ENCODE assay signal across 8 cellular contexts in genomic region chrX:12949205-12949926, GRCh38. TPM values are rescaled to one million over a fixed set of nuclear protein-coding genes. Genes with fewer than 3 reads are reported as not detected.
DNase-seq lines count a peak whose midpoint lies in the region; ATAC-seq, FAIRE-seq and TF ChIP-seq lines count a peak whose summit lies in the region.

No MANE protein-coding gene starts in this region.

- H2AFZ ChIP-seq in GM23248: peak overlapping the region; percentile 71

- H3K36me3 ChIP-seq in GM23248 (ENCODE audit: low read depth) (no peaks in the 10 kb centered on the region), mucosa of rectum (ENCODE audit: control insufficient read depth in 2 of 2, insufficient read depth in 2 of 2, low read length in 2 of 2) (no peaks in the 10 kb centered on the region), ovary (no peaks in the 10 kb centered on the region)

- H3K9ac ChIP-seq in GM23248: peak overlapping the region; percentile 85
- peak overlapping the region; percentile 35 to 60 for H3K9ac ChIP-seq in mucosa of rectum (ENCODE audit: low read depth in 1 of 2, low read length in 2 of 2)

- ATAC-seq in A549 (no peak), HG03045 (IDR thresholded peaks at IDR 0.05; ENCODE audit: unreplicated experiment) (no peak)

- CTCF ChIA-PET in A549 (lab: Yijun Ruan, JAX): interaction anchor here (0.8 to 7.2 kb wide), 6 partner anchors 11 to 697 kb away, joined by 3 to 110 read pairs (median 6); no protein-coding TSS in a partner anchor

- peaks cover 17% of the 10 kb centered on the region; the same call in 1 of the 2 replicates for H3F3A ChIP-seq in GM23248 (ENCODE audit: insufficient read depth)

- no peaks in the 10 kb centered on the region for H3K27me3 ChIP-seq in GM23248 (replicated peaks; ENCODE audit: insufficient read depth)
- no peaks in the 10 kb centered on the region for H3K27me3 ChIP-seq in mucosa of rectum (ENCODE audit: control insufficient read depth in 2 of 2, insufficient read depth in 2 of 2, low read length in 2 of 2)
- no peaks in the 10 kb centered on the region for H3K27me3 ChIP-seq in ovary

- H3K9me3 ChIP-seq in A549: no peaks in the 10 kb centered on the region
- no peaks in the 10 kb centered on the region for H3K9me3 ChIP-seq in GM23248 (ENCODE audit: low read depth)
- H3K9me3 ChIP-seq in mucosa of rectum (ENCODE audit: control insufficient read depth in 2 of 2, low read length in 2 of 2): no peaks in the 10 kb centered on the region
- H3K9me3 ChIP-seq in ovary: no peaks in the 10 kb centered on the region

- TF ChIP-seq CTCF in A549 (IDR thresholded peaks at IDR 0.05): no peak
- TF ChIP-seq CTCF in ovary (IDR thresholded peaks at IDR 0.05): no peak

- in situ Hi-C loops in GM23248 (cut with MboI): no loop called here

- H3K4me2 ChIP-seq in A549: no peak overlapping the region
- peak overlapping the region; percentile 65 for H3K4me2 ChIP-seq in GM23248 (ENCODE audit: unreplicated experiment)

- no peak for TF ChIP-seq RAD21 in A549 (conservative IDR thresholded peaks at IDR 0.05 in 1 of 2, IDR thresholded peaks at IDR 0.05 in 1 of 2)

- no peaks in the 10 kb centered on the region for H3K79me2 ChIP-seq in GM23248 (ENCODE audit: insufficient read depth)

- H3K9me2 ChIP-seq in GM23248 (ENCODE audit: insufficient read depth): no peaks in the 10 kb centered on the region

- POLR2A ChIA-PET in A549 (lab: Yijun Ruan, JAX): interaction anchor here (2.1 kb wide), 1 partner anchor 26 kb away, joined by 14 read pairs; the partner anchor contains the start of gene TMSB4X

- intact Hi-C loops in ovary (cut with DNase I): loop anchor here in 1 of 4 donors (5.0 kb wide), 1 partner anchor 538 kb away; no protein-coding TSS in a partner anchor

- FAIRE-seq in A549 (lab: Jason Lieb, UNC): no peak

- no peak for DNase-seq in A549 (ENCODE audit: low read depth in 1 of 2, low spot score in 1 of 2)
- DNase-seq in GM23248: peak; percentile 52
- DNase-seq in astrocyte of the hippocampus (ENCODE audit: low read depth, low spot score): peak; percentile 46
- no peak for DNase-seq in ovary
- DNase-seq in activated gamma-delta T cell treated with Interleukin-2 at 50 U/mL for 16 hours: no peak
- no peak for DNase-seq in NCI-H446 treated with DMSO at 0.1 percent for 48 hours (lab: John Stamatoyannopoulos, UW)

- WGBS in A549 (ENCODE audit: missing lambda C conversion rate): 82% methylated on average over 5 of the region's 5 CpGs
- 45 to 47% methylated on average over 5 of the region's 5 CpGs for WGBS in GM23248 (ENCODE audit: low coverage in 1 of 2, low lambda C conversion rate in 2 of 2, missing lambda C conversion rate in 2 of 2), 2 experiments
- 45 to 49% (median 47%) methylated on average over 5 of the region's 5 CpGs for WGBS in ovary, 3 donors

- H4K20me1 ChIP-seq in GM23248 (ENCODE audit: insufficient read depth): no peaks in the 10 kb centered on the region

- TF ChIP-seq POLR2A in A549 (IDR thresholded peaks at IDR 0.05; ENCODE audit: low read length): no peak
- TF ChIP-seq POLR2A in ovary (IDR thresholded peaks at IDR 0.05): no peak

- peaks cover 37% of the 10 kb centered on the region for H3K4me1 ChIP-seq in A549
- peaks cover 27% of the 10 kb centered on the region for H3K4me1 ChIP-seq in GM23248 (ENCODE audit: insufficient read depth)
- peaks cover 13 to 32% of the 10 kb centered on the region in 2 donors for H3K4me1 ChIP-seq in mucosa of rectum (ENCODE audit: control insufficient read depth in 2 of 2, insufficient read depth in 2 of 2, low read length in 2 of 2)
- peaks cover 7% of the 10 kb centered on the region for H3K4me1 ChIP-seq in ovary (ENCODE audit: insufficient read depth)

- H3K4me3 ChIP-seq in A549 (no peak overlapping the region), GM23248 (0 out of 2 replicates have a peak overlapping the region, but pooled peaks have one; percentile 1), mucosa of rectum (ENCODE audit: low read length in 2 of 2) (peak overlapping the region in 1 of 2 donors; percentile 3), ovary (no peak overlapping the region)

- H3K27ac ChIP-seq in A549 (peak overlapping the region; percentile 66 to 91; a peak in 5 of 6 replicates), GM23248 (peak overlapping the region; percentile 100), mucosa of rectum (ENCODE audit: low read depth in 2 of 2, low read length in 2 of 2) (peak overlapping the region; percentile 52 to 81), ovary (peak overlapping the region in 1 of 2 donors; percentile 64)

- TF ChIP-seq EP300 in A549 (IDR thresholded peaks at IDR 0.05) (no peak), ovary (IDR thresholded peaks at IDR 0.05) (no peak)

TF ChIP-seq in A549, 52 proteins besides CTCF, POLR2A, EP300 and RAD21:
- no peak for TF ChIP-seq E2F6 (IDR thresholded peaks at IDR 0.05; ENCODE audit: borderline replicate concordance, low read depth)
- TF ChIP-seq NPAS2 (CRISPR knock-in tag; IDR thresholded peaks at IDR 0.05; ENCODE audit: borderline replicate concordance): no peak
- no peak for TF ChIP-seq RCOR1 (IDR thresholded peaks at IDR 0.05; ENCODE audit: low read depth, low read length)
- TF ChIP-seq CBX2 (IDR thresholded peaks at IDR 0.05; ENCODE audit: borderline replicate concordance, low read depth): no peak
- no peak for TF ChIP-seq FOXS1 (CRISPR knock-in tag; IDR thresholded peaks at IDR 0.05)
- TF ChIP-seq HOXA7 (CRISPR knock-in tag; IDR thresholded peaks at IDR 0.05): no peak
- no peak for TF ChIP-seq HOXB5 (CRISPR knock-in tag; IDR thresholded peaks at IDR 0.05)

RNA-seq across cellular contexts. Expression of gene TMSB4X, which starts 25.5 kb away (rescaled TPM):
- polyA plus RNA-seq in A549 (2011; rRNA removed): 3,130 and 3,742 TPM in 2 replicates
- polyA plus RNA-seq in A549 (2012; cell fraction: cytosol; rRNA removed): 3,096 and 3,118 TPM in 2 replicates
- polyA plus RNA-seq in A549 (2012; cell fraction: nucleus; rRNA removed): 460 and 1,554 TPM in 2 replicates
- polyA plus RNA-seq in A549 (2017; fragmentation: RNase III; extraction: RNeasy Plus Mini Kit Qiagen cat#74134 plus additional on column Dnase treatment): 6,622 to 7,955 TPM (median 7,447 TPM) in 3 replicates
- polyA minus RNA-seq in A549 (2011; rRNA and poly(A)+ RNA removed): 852 and 1,226 TPM in 2 replicates
- 3,286 and 6,098 TPM in 2 replicates for total RNA-seq in GM23248 (2014; rRNA removed; shearing (Covaris generic))
- polyA plus RNA-seq in GM23248 (2016; fragmentation: Nextera tagmentation; extraction: Ambion mirVana): 9,088 and 9,298 TPM in 2 replicates
- 1,000 to 10,000 TPM; 1,993 to 2,559 (median 2,105) TPM for total RNA-seq in ovary
- polyA plus RNA-seq in ovary: 1,000 to 10,000 TPM; 3,725 to 5,006 TPM

RNA-seq across cellular contexts. Expression of gene TLR8, which starts 42.9 kb away (rescaled TPM):
- polyA plus RNA-seq in A549 (2011; rRNA removed) (not detected in 2 replicates), A549 (2017; fragmentation: RNase III; extraction: RNeasy Plus Mini Kit Qiagen cat#74134 plus additional on column Dnase treatment) (not detected in 3 replicates), GM23248 (2016; fragmentation: Nextera tagmentation; extraction: Ambion mirVana) (not detected in 2 replicates), ovary (1 to 10 TPM in 1 of 2 donors, under 1 TPM in 1; 0.18 to 2.1 TPM)
- not detected in 2 replicates for polyA plus RNA-seq in A549 (2012; cell fraction: cytosol; rRNA removed)
- polyA plus RNA-seq in A549 (2012; cell fraction: nucleus; rRNA removed): not detected in 2 replicates
- not detected in 2 replicates for polyA minus RNA-seq in A549 (2011; rRNA and poly(A)+ RNA removed)
- total RNA-seq in GM23248 (2014; rRNA removed; shearing (Covaris generic)): not detected in 2 replicates
- 1 to 10 TPM in 1 of 7 donors, under 1 TPM in 6; 0.23 to 2.5 (median 0.30) TPM for total RNA-seq in ovary

Comparison
In these comparisons a context has a peak if more than half of its experiments do, and no peak if none do; other contexts are left out.
1. DNase-seq: peak in GM23248 (single experiment) and astrocyte of the hippocampus (single experiment); none in A549 (0 of 2), ovary (0 of 5), activated gamma-delta T cell treated with Interleukin-2 at 50 U/mL for 16 hours (single experiment) and NCI-H446 treated with DMSO at 0.1 percent for 48 hours (single experiment).